Comparison of ENCODE assay signal across 23 cellular contexts in genomic region chr5:158139161-158139560, GRCh38.
A peak's percentile ranks its signal among the peaks of the same experiment; 100 is the strongest.
DNase-seq lines count a peak whose midpoint lies in the region; ATAC-seq and TF ChIP-seq lines count a peak whose summit lies in the region.
"Had no signal": no experiment of that assay in that cellular context is flagged by ENCODE, and none has a peak within 500 bp of the region (broad histone marks: within the 10 kb centered on the region; RNA-seq: fewer than 3 reads in every experiment).

No MANE protein-coding gene starts in this region.

- TF ChIP-seq CTCF in epithelial cell of esophagus (IDR thresholded peaks at IDR 0.05; ENCODE audit: insufficient read depth, low read depth, low read length, missing control alignments) = no peak

- H3K27me3 Mint-ChIP-seq in natural killer cell treated with Interleukin-12 subunit alpha and Interleukin-12 subunit beta and Interleukin-15 and Interleukin-18, amount 100 ng/mL, for 72 hours = peaks cover 9 to 30% of the 10 kb centered on the region in 2 donors
- H3K27me3 Mint-ChIP-seq: activated CD4-positive, alpha-beta memory T cell treated with anti-CD3 and anti-CD28 coated beads for 36 hours; activated naive CD4-positive, alpha-beta T cell treated with anti-CD3 and anti-CD28 coated beads, Interleukin-2, amount 50 U/mL, for 24 hours; activated T-cell treated with anti-CD3 and anti-CD28 coated beads, Interleukin-2, amount 50 U/mL, for 24 hours had no signal

- H3K27me3 ChIP-seq in MG63 = no peaks in the 10 kb centered on the region
- no peaks in the 10 kb centered on the region for H3K27me3 ChIP-seq in mesenchymal stem cell (ENCODE audit: control insufficient read depth in 1 of 2, insufficient read depth in 1 of 2, low read length in 2 of 2)
- H3K27me3 ChIP-seq: colonic mucosa had no signal

- no peak overlapping the region for H3K14ac ChIP-seq in mesenchymal stem cell (ENCODE audit: low read length in 2 of 2)

- H3K27ac Mint-ChIP-seq in natural killer cell treated with Interleukin-12 subunit alpha and Interleukin-12 subunit beta and Interleukin-15 and Interleukin-18, amount 100 ng/mL, for 72 hours = no peak overlapping the region
- H3K27ac Mint-ChIP-seq: activated CD4-positive, alpha-beta memory T cell treated with anti-CD3 and anti-CD28 coated beads for 36 hours; activated naive CD4-positive, alpha-beta T cell treated with anti-CD3 and anti-CD28 coated beads, Interleukin-2, amount 50 U/mL, for 24 hours; activated T-cell treated with anti-CD3 and anti-CD28 coated beads, Interleukin-2, amount 50 U/mL, for 24 hours; CD4-positive, alpha-beta T cell; T-helper 1 cell treated with Interleukin-12 subunit alpha and Interleukin-12 subunit beta and Interleukin-4 antibody, amounts not matched to agents 30 μg/mL and 1 μg/mL, for 36 hours had no signal

- H2BK5ac ChIP-seq in mesenchymal stem cell (ENCODE audit: low read depth, low read length, poor library complexity, severe bottlenecking) = no peak overlapping the region

- H4K8ac ChIP-seq in mesenchymal stem cell (ENCODE audit: low read length) = no peak overlapping the region

- H3K4ac ChIP-seq in mesenchymal stem cell (ENCODE audit: low read depth in 1 of 2, low read length in 2 of 2) = peak overlapping the region in 1 of 2 experiments; percentile 35

- no peaks in the 10 kb centered on the region for H3K79me1 ChIP-seq in mesenchymal stem cell (replicated peaks; ENCODE audit: low read length, poor library complexity, severe bottlenecking)

- H3K4me3 ChIP-seq in MG63 (no peak overlapping the region), epithelial cell of esophagus (ENCODE audit: low read length) (no peak overlapping the region), mesenchymal stem cell (ENCODE audit: insufficient read depth in 1 of 2, low read depth in 1 of 2, low read length in 2 of 2) (no peak overlapping the region)
- H3K4me3 ChIP-seq: colonic mucosa, thoracic aorta had no signal

- no peak overlapping the region for H2AFZ ChIP-seq in mesenchymal stem cell (ENCODE audit: low read depth, low read length)

- no peaks in the 10 kb centered on the region for H3K9me3 Mint-ChIP-seq in natural killer cell treated with Interleukin-12 subunit alpha and Interleukin-12 subunit beta and Interleukin-15 and Interleukin-18, amount 100 ng/mL, for 72 hours
- H3K9me3 Mint-ChIP-seq: activated CD4-positive, alpha-beta memory T cell treated with anti-CD3 and anti-CD28 coated beads for 36 hours; activated naive CD4-positive, alpha-beta T cell treated with anti-CD3 and anti-CD28 coated beads, Interleukin-2, amount 50 U/mL, for 24 hours; activated T-cell treated with anti-CD3 and anti-CD28 coated beads, Interleukin-2, amount 50 U/mL, for 24 hours; CD4-positive, alpha-beta T cell; T-helper 1 cell treated with Interleukin-12 subunit alpha and Interleukin-12 subunit beta and Interleukin-4 antibody, amounts not matched to agents 30 μg/mL and 1 μg/mL, for 36 hours had no signal

- H2BK15ac ChIP-seq in mesenchymal stem cell (ENCODE audit: low read depth, poor library complexity, severe bottlenecking) = no peak overlapping the region

- no peak overlapping the region for H3K4me3 Mint-ChIP-seq in natural killer cell treated with Interleukin-12 subunit alpha and Interleukin-12 subunit beta and Interleukin-15 and Interleukin-18, amount 100 ng/mL, for 72 hours
- H3K4me3 Mint-ChIP-seq: activated CD4-positive, alpha-beta memory T cell treated with anti-CD3 and anti-CD28 coated beads for 36 hours; activated naive CD4-positive, alpha-beta T cell treated with anti-CD3 and anti-CD28 coated beads, Interleukin-2, amount 50 U/mL, for 24 hours; activated T-cell treated with anti-CD3 and anti-CD28 coated beads, Interleukin-2, amount 50 U/mL, for 24 hours; CD4-positive, alpha-beta T cell; T-helper 1 cell treated with Interleukin-12 subunit alpha and Interleukin-12 subunit beta and Interleukin-4 antibody, amounts not matched to agents 30 μg/mL and 1 μg/mL, for 36 hours had no signal

- H3K4me2 ChIP-seq in mesenchymal stem cell (ENCODE audit: low read length, poor library complexity, severe bottlenecking) = no peak overlapping the region

- no peak overlapping the region for H4K91ac ChIP-seq in mesenchymal stem cell (ENCODE audit: low read length)

- DNase-seq in Daoy (ENCODE audit: low read depth) (peak; percentile 36), MG63 (peak; percentile 78), epithelial cell of esophagus (ENCODE audit: low read depth) (peak; percentile 83), mesenchymal stem cell (peak; percentile 37), SW480 (ENCODE audit: low spot score) (no peak), D341Med (ENCODE audit: low spot score) (no peak)
- no peak for DNase-seq in natural killer cell treated with Interleukin-12 subunit alpha and Interleukin-12 subunit beta and Interleukin-15 and Interleukin-18, amount 100 ng/mL, for 72 hours (ENCODE audit: low spot score)
- DNase-seq: ACHN; activated CD4-positive, alpha-beta memory T cell treated with anti-CD3 and anti-CD28 coated beads for 36 hours; activated T-cell treated with anti-CD3 and anti-CD28 coated beads, Interleukin-2, amount 50 U/mL, for 24 hours; CD4-positive, alpha-beta T cell; colonic mucosa; head of caudate nucleus; left ventricle myocardium superior; NCI-H2107; NCI-H526; occipital lobe; Right ventricle myocardium superior had no signal

- H3K18ac ChIP-seq in mesenchymal stem cell (ENCODE audit: low read depth in 1 of 2, low read length in 2 of 2) = peak overlapping the region in 1 of 2 experiments; percentile 54

- H2AK5ac ChIP-seq in mesenchymal stem cell (ENCODE audit: low read length, severe bottlenecking) = no peak overlapping the region

- no peak overlapping the region for H3K9ac ChIP-seq in mesenchymal stem cell (ENCODE audit: low read length)

- no peaks in the 10 kb centered on the region for H3K4me1 Mint-ChIP-seq in natural killer cell treated with Interleukin-12 subunit alpha and Interleukin-12 subunit beta and Interleukin-15 and Interleukin-18, amount 100 ng/mL, for 72 hours (ENCODE audit: low read depth in 2 of 2)
- H3K4me1 Mint-ChIP-seq: activated naive CD4-positive, alpha-beta T cell treated with anti-CD3 and anti-CD28 coated beads, Interleukin-2, amount 50 U/mL, for 24 hours had no signal

- WGBS in mesenchymal stem cell = 46% methylated on average over 4 of the region's 4 CpGs

- H3K36me3 ChIP-seq in MG63 (no peaks in the 10 kb centered on the region), mesenchymal stem cell (ENCODE audit: control insufficient read depth in 1 of 2, insufficient read depth in 2 of 2, low read depth in 1 of 2, low read length in 2 of 2) (no peaks in the 10 kb centered on the region)
- H3K36me3 ChIP-seq: colonic mucosa, thoracic aorta had no signal

- H2BK120ac ChIP-seq in mesenchymal stem cell (ENCODE audit: low read depth, low read length) = no peak overlapping the region

- ATAC-seq in natural killer cell treated with Interleukin-12 subunit alpha and Interleukin-12 subunit beta and Interleukin-15 and Interleukin-18, amount 100 ng/mL, for 72 hours = no peak
- no peak for ATAC-seq in activated CD4-positive, CD25-positive, alpha-beta regulatory T cell treated with anti-CD3 and anti-CD28 coated beads, Interleukin-2, amount 50 U/mL, for 24 hours
- ATAC-seq: left ventricle myocardium superior had no signal

- H3K23ac ChIP-seq in mesenchymal stem cell (ENCODE audit: low read length in 2 of 2) = no peak overlapping the region

- peak overlapping the region in 1 of 2 experiments; percentile 29 for H2BK12ac ChIP-seq in mesenchymal stem cell (ENCODE audit: low read length in 2 of 2)

- H3K36me3 Mint-ChIP-seq in natural killer cell treated with Interleukin-12 subunit alpha and Interleukin-12 subunit beta and Interleukin-15 and Interleukin-18, amount 100 ng/mL, for 72 hours = no peaks in the 10 kb centered on the region
- H3K36me3 Mint-ChIP-seq: activated CD4-positive, alpha-beta memory T cell treated with anti-CD3 and anti-CD28 coated beads for 36 hours; activated naive CD4-positive, alpha-beta T cell treated with anti-CD3 and anti-CD28 coated beads, Interleukin-2, amount 50 U/mL, for 24 hours had no signal

- no peak overlapping the region for H3K27ac ChIP-seq in mesenchymal stem cell (ENCODE audit: low read length, poor library complexity, severe bottlenecking)
- H3K27ac ChIP-seq: colonic mucosa, thoracic aorta, VCaP had no signal

- no peaks in the 10 kb centered on the region; the same call in 1 of the 2 replicates for H3K9me3 ChIP-seq in MG63
- no peaks in the 10 kb centered on the region for H3K9me3 ChIP-seq in mesenchymal stem cell (ENCODE audit: control insufficient read depth, low read length)
- H3K9me3 ChIP-seq: colonic mucosa, thoracic aorta had no signal

- H3K4me1 ChIP-seq in mesenchymal stem cell (ENCODE audit: control insufficient read depth, insufficient read depth, low read depth, low read length) = no peaks in the 10 kb centered on the region
- H3K4me1 ChIP-seq: colonic mucosa had no signal

Comparison
In these comparisons a context has a peak if more than half of its experiments do, and no peak if none do; other contexts are left out.
1. DNase-seq: peak in Daoy (single experiment), MG63 (single experiment), epithelial cell of esophagus (single experiment) and mesenchymal stem cell (single experiment); none in SW480 (single experiment), natural killer cell treated with Interleukin-12 subunit alpha and Interleukin-12 subunit beta and Interleukin-15 and Interleukin-18, amount 100 ng/mL, for 72 hours (single experiment) and D341Med (single experiment).